ENCODE assay signal across 1 cellular context in genomic region chr10:94963901-94964300, GRCh38.
TF ChIP-seq lines count a peak whose summit lies in the region.

No MANE protein-coding gene starts in this region.

TF ChIP-seq in GM23338, 12 proteins besides CTCF, POLR2A, EP300 and RAD21 (continued from another document):
- TF ChIP-seq REST (IDR thresholded peaks at IDR 0.05; ENCODE audit: unreplicated experiment): no peak
- no peak for TF ChIP-seq EZH2phosphoT487 (IDR thresholded peaks at IDR 0.05; ENCODE audit: unreplicated experiment)
- TF ChIP-seq POLR2AphosphoS5 (IDR thresholded peaks at IDR 0.05; ENCODE audit: low read depth): no peak
- no peak for TF ChIP-seq CREB1 (CRISPR knock-in tag; IDR thresholded peaks at IDR 0.05; ENCODE audit: low read depth)
- no peak for TF ChIP-seq ZNF462 (CRISPR knock-in tag; IDR thresholded peaks at IDR 0.05)
- TF ChIP-seq ZNF114 (CRISPR knock-in tag; IDR thresholded peaks at IDR 0.05): no peak
TF ChIP-seq in GM23338: peak in this region for 0.
